ENCODE assay signal across 8 cellular contexts in the genomic region with DNA sequence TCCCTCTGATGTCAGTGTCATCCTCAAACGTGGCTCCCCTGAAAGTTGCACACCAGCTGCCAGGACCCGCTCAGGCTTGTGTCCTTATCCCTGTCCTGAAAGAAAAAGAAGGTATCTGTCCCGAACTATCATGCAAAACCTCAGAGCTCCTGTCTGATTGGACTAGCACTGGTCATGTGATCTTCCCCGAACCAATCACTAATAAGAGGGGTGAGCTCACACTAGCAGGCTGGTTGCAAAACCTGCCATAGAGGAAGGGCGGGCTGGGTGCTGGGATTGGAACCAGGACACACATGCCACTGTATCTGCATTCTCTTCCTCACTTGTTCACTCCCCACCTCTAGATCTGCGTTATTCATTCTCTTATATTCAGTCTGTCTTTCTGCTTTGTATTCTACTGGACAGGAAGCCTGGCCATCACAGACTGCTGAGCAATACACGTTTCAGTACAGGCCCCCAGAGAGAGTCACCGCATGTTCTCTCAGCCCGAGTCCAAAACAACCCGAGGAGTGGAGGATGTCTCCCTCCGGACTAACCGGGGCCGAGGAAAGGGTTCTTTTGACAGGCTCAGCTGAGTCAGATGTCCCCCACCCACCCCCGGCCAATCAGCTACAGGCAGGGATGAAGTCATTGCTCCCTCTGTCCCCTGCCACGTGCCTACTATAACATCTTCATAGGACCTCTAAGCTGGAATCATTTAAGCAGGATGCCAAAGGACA.
DNase-seq lines count a peak whose midpoint lies in the region; ATAC-seq and TF ChIP-seq lines count a peak whose summit lies in the region.

No MANE protein-coding gene starts in this region.

- ATAC-seq in GM18868 (IDR thresholded peaks at IDR 0.05; ENCODE audit: unreplicated experiment) (peak; percentile 73), HG03095 (IDR thresholded peaks at IDR 0.05; ENCODE audit: unreplicated experiment) (peak; percentile 64)

- DNase-seq in BJ (ENCODE audit: low read depth) (peak; percentile 95), NCI-H2227 treated with DMSO at 0.1 percent for 48 hours (lab: John Stamatoyannopoulos, UW) (peak; percentile 100), astrocyte of the cerebellum (ENCODE audit: low read depth) (peak; percentile 88), hepatic stellate cell (ENCODE audit: low spot score) (peak; percentile 92), prostate gland (ENCODE audit: low spot score) (peak; percentile 93), T-helper 1 cell (no peak)

- peaks cover 11% of the 10 kb centered on the region for H3K4me1 ChIP-seq in prostate gland (replicated peaks)

- POLR2A ChIA-PET in BJ (lab: Charles Lee), result interaction anchor here (0.6 to 1.8 kb wide), 5 partner anchors 13 to 398 kb away, joined by 3 to 7 read pairs (median 5); a partner anchor contains a TSS

- H3K27me3 ChIP-seq in BJ (ENCODE audit: control insufficient read depth, insufficient read depth, low read length) (no peaks in the 10 kb centered on the region), prostate gland (replicated peaks; ENCODE audit: insufficient read depth) (no peaks in the 10 kb centered on the region)

- TF ChIP-seq POLR2A in prostate gland (IDR thresholded peaks at IDR 0.05), result peak; percentile 75

- H3K9me3 ChIP-seq in prostate gland, result no peaks in the 10 kb centered on the region

- H3K4me3 ChIP-seq in BJ (ENCODE audit: low read depth, low read length), result peak overlapping the region; percentile 37
- peak overlapping the region; percentile 28 for H3K4me3 ChIP-seq in astrocyte of the cerebellum (ENCODE audit: low read depth, low read length)
- peak overlapping the region; percentile 13 to 30 for H3K4me3 ChIP-seq in prostate gland

- H3K36me3 ChIP-seq in BJ (ENCODE audit: control insufficient read depth, insufficient read depth, low read length), result no peaks in the 10 kb centered on the region
- H3K36me3 ChIP-seq in prostate gland, result no peaks in the 10 kb centered on the region

- TF ChIP-seq CTCF in BJ (IDR thresholded peaks at IDR 0.05; ENCODE audit: insufficient read depth, low read depth, low read length) (no peak), astrocyte of the cerebellum (IDR thresholded peaks at IDR 0.05; ENCODE audit: low read depth, low read length, missing control alignments) (no peak), prostate gland (IDR thresholded peaks at IDR 0.05) (no peak)

- WGBS in prostate gland, result 14% methylated on average over 15 of the region's 15 CpGs

- intact Hi-C loops in prostate gland (cut with DNase I), result no loop called here

- CTCF ChIA-PET in BJ (lab: Yijun Ruan, JAX), result interaction anchor here (0.6 to 3.5 kb wide), 9 partner anchors 12 to 101 kb away, joined by 3 to 13 read pairs (median 3); no protein-coding TSS in a partner anchor

- in situ Hi-C loops in astrocyte of the cerebellum (cut with HindIII; ENCODE audit: low sequenced_read_pairs), result no loop called here

- peak overlapping the region; percentile 81 to 84 for H3K27ac ChIP-seq in prostate gland

Comparison
In these comparisons a context has a peak if more than half of its experiments do, and no peak if none do; other contexts are left out.
1. DNase-seq: peak in BJ (single experiment), NCI-H2227 treated with DMSO at 0.1 percent for 48 hours (single experiment), astrocyte of the cerebellum (single experiment), hepatic stellate cell (single experiment) and prostate gland (single experiment); none in T-helper 1 cell (0 of 5).
2. Peak in every context shown above with its lines, with median percentiles within 50 percentile points of each other: H3K4me3 ChIP-seq.